Comparison of ENCODE assay signal across 7 cellular contexts in genomic region chr1:778451-779278, GRCh38.
DNase-seq lines count a peak whose midpoint lies in the region; ATAC-seq, FAIRE-seq and TF ChIP-seq lines count a peak whose summit lies in the region.
"Not testable (repeated sequence)": the region's sequence is repeated elsewhere in the genome, so short reads cannot be mapped to it uniquely, and the experiment has no call there.

No MANE protein-coding gene starts in this region.

- peak overlapping the region; percentile 58 for H2AFZ ChIP-seq in Loucy (ENCODE audit: low read length)

- H3K9me2 ChIP-seq in Loucy (replicated peaks; ENCODE audit: low read depth, low read length): not testable (repeated sequence)

- H3K4me3 ChIP-seq in Loucy (ENCODE audit: low read length, poor library complexity, severe bottlenecking) (peak overlapping the region; percentile 72), small intestine (ENCODE audit: low read depth in 1 of 2, low read length in 2 of 2) (peak overlapping the region; percentile 57 to 64)

- TF ChIP-seq POLR2A in GM18505 (IDR thresholded peaks at IDR 0.05; ENCODE audit: borderline replicate concordance, extremely low read depth, insufficient read depth, insufficient read length): peak; percentile 74

- FAIRE-seq in small intestine (lab: Jason Lieb, UNC): not testable (repeated sequence)

- 0 to 1% (median 0%) methylated on average over 48 to 65 of the region's 65 CpGs for WGBS in small intestine, 3 donors

- H3K79me2 ChIP-seq in Loucy (ENCODE audit: insufficient read depth, low read length): peaks cover 19% of the 10 kb centered on the region

- H3K27ac ChIP-seq in layer of hippocampus (ENCODE audit: low read depth, low read length): peak overlapping the region; percentile 82
- peak overlapping the region; percentile 89 to 94 for H3K27ac ChIP-seq in small intestine (ENCODE audit: low read depth in 1 of 2, low read length in 1 of 2)

- H3F3A ChIP-seq in Loucy (ENCODE audit: low read depth): not testable (repeated sequence)

- not testable (repeated sequence) for H4K20me1 ChIP-seq in Loucy (ENCODE audit: insufficient read depth, low read length, poor library complexity, severe bottlenecking)

- H3K4me2 ChIP-seq in Loucy (ENCODE audit: low read depth, low read length, poor library complexity, severe bottlenecking): peak overlapping the region; percentile 71

- peak; percentile 31; the same call in 1 of the 2 replicates for TF ChIP-seq CTCF in Loucy (conservative IDR thresholded peaks at IDR 0.05; ENCODE audit: low read length)

- H3K9me3 ChIP-seq in Loucy (ENCODE audit: insufficient read depth, low read depth, low read length); small intestine (ENCODE audit: control insufficient read depth, low read depth): not testable (repeated sequence)

- peak; percentile 99 for DNase-seq in activated CD8-positive, alpha-beta memory T cell treated with anti-CD3 and anti-CD28 coated beads, Interleukin-2, amount 50 U/mL, for 1 hour (ENCODE audit: extremely low read depth)
- DNase-seq in ecto neural progenitor cell (ENCODE audit: low spot score): peak; percentile 99
- DNase-seq in small intestine: peak; percentile 99

- H3K4me1 ChIP-seq in Loucy (ENCODE audit: insufficient read depth, low read length, poor library complexity, severe bottlenecking); small intestine (ENCODE audit: control insufficient read depth in 2 of 2, insufficient read depth in 1 of 2, low read depth in 1 of 2, low read length in 1 of 2): not testable (repeated sequence)

- H3K9ac ChIP-seq in Loucy (ENCODE audit: low read depth, low read length, poor library complexity, severe bottlenecking): peak overlapping the region; percentile 81

- not testable (repeated sequence) for H3K36me3 ChIP-seq in Loucy (ENCODE audit: insufficient read depth, low read length); small intestine (ENCODE audit: control insufficient read depth in 2 of 2, insufficient read depth in 2 of 2, low read length in 2 of 2)

- H3K27me3 ChIP-seq in Loucy (ENCODE audit: insufficient read depth, low read length, poor library complexity, severe bottlenecking); layer of hippocampus (ENCODE audit: control insufficient read depth, insufficient read depth, low read length); small intestine (ENCODE audit: control insufficient read depth in 2 of 2, insufficient read depth in 2 of 2, low read length in 2 of 2): not testable (repeated sequence)

- ATAC-seq in GM18505 (IDR thresholded peaks at IDR 0.05; ENCODE audit: unreplicated experiment) (peak; percentile 100), HG02623 (IDR thresholded peaks at IDR 0.05; ENCODE audit: unreplicated experiment) (peak; percentile 100)

Comparison
In these comparisons a context has a peak if more than half of its experiments do, and no peak if none do; other contexts are left out.
1. Peak in every context shown above with its lines: DNase-seq, ATAC-seq, H3K4me3 ChIP-seq and H3K27ac ChIP-seq.